9 cellular contexts compared by ENCODE assay signal in the genomic region with DNA sequence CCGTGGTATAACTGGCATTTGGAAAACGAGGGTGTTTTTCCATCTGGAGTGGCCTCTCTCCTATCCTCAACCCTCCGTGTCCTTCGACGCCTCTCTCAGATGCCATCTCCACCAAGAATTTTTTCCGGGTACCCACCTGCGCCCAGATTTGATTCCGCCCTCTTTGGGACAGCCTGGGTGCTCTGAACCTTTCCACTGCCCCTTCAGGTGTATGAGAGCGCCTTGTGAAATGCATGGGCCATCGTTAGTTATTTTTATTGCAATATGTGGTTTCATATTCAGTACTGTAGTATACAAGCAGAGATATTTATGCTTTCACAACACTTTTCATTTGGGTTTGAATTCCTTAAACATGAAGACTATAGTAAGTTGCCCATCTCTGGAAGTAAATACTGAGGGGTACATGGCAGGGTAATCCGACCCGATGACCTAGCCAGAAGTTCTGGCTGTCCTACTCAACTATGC.
A peak's percentile ranks its signal among the peaks of the same experiment; 100 is the strongest.
DNase-seq lines count a peak whose midpoint lies in the region; ATAC-seq and TF ChIP-seq lines count a peak whose summit lies in the region.
"Had no signal": no experiment of that assay in that cellular context is flagged by ENCODE, and none has a peak within 500 bp of the region (broad histone marks: within the 10 kb centered on the region; RNA-seq: fewer than 3 reads in every experiment).

No MANE protein-coding gene starts in this region.

- ATAC-seq in central memory CD8-positive, alpha-beta T cell (replicated peaks; ENCODE audit: extremely low read depth, poor library complexity, severe bottlenecking) = no peak
- ATAC-seq in GM21515 (IDR thresholded peaks at IDR 0.05; ENCODE audit: unreplicated experiment) (no peak), GM21717 (IDR thresholded peaks at IDR 0.05; ENCODE audit: unreplicated experiment) (no peak)

- no peak overlapping the region for H3K27ac Mint-ChIP-seq in central memory CD8-positive, alpha-beta T cell (ENCODE audit: low read depth)

- H3K4me1 Mint-ChIP-seq in central memory CD8-positive, alpha-beta T cell = peaks cover 14% of the 10 kb centered on the region

- H3K9me3 ChIP-seq in left ventricle myocardium inferior (replicated peaks) = no peaks in the 10 kb centered on the region
- no peaks in the 10 kb centered on the region for H3K9me3 ChIP-seq in mononuclear cell (ENCODE audit: low read depth, low read length)
- H3K9me3 ChIP-seq in vagina = no peaks in the 10 kb centered on the region

- H3K27me3 ChIP-seq in left ventricle myocardium inferior (ENCODE audit: low read depth) = peaks cover 98% of the 10 kb centered on the region
- peaks cover 80% of the 10 kb centered on the region for H3K27me3 ChIP-seq in mononuclear cell (ENCODE audit: insufficient read depth, low read length)
- H3K27me3 ChIP-seq in vagina = peaks cover 6% of the 10 kb centered on the region

- TF ChIP-seq CTCF in left ventricle myocardium inferior (IDR thresholded peaks at IDR 0.05; ENCODE audit: borderline replicate concordance) (no peak), vagina (IDR thresholded peaks at IDR 0.05) (no peak)

- no peak for TF ChIP-seq POLR2A in vagina (IDR thresholded peaks at IDR 0.05)

- H3K36me3 ChIP-seq in left ventricle myocardium inferior = no peaks in the 10 kb centered on the region
- H3K36me3 ChIP-seq in vagina = no peaks in the 10 kb centered on the region

- H3K27me3 Mint-ChIP-seq in central memory CD8-positive, alpha-beta T cell = peaks cover 61% of the 10 kb centered on the region

- peak overlapping the region; percentile 81 for H3K4me3 Mint-ChIP-seq in central memory CD8-positive, alpha-beta T cell

- H3K27ac ChIP-seq in left ventricle myocardium inferior (replicated peaks) = no peak overlapping the region
- no peak overlapping the region for H3K27ac ChIP-seq in vagina

- DNase-seq in left ventricle myocardium inferior (no peak), cardiac septum (ENCODE audit: low spot score) (no peak), vagina (ENCODE audit: extremely low spot score in 2 of 2) (no peak), posterior vena cava (ENCODE audit: low spot score) (no peak)
- DNase-seq in central memory CD8-positive, alpha-beta T cell (ENCODE audit: low spot score in 2 of 2) = no peak
- DNase-seq: Karpas-422 had no signal

- H3K4me3 ChIP-seq in left ventricle myocardium inferior (peak overlapping the region; percentile 65), mononuclear cell (ENCODE audit: low read length) (peak overlapping the region; percentile 9), vagina (peak overlapping the region; percentile 64 to 70)

- H3K9me3 Mint-ChIP-seq in central memory CD8-positive, alpha-beta T cell = no peaks in the 10 kb centered on the region

- H3K36me3 Mint-ChIP-seq in central memory CD8-positive, alpha-beta T cell (ENCODE audit: insufficient read depth) = no peaks in the 10 kb centered on the region

- H3K4me1 ChIP-seq in left ventricle myocardium inferior = peaks cover 18% of the 10 kb centered on the region
- peaks cover 12% of the 10 kb centered on the region for H3K4me1 ChIP-seq in mononuclear cell (ENCODE audit: insufficient read depth, low read length)
- peaks cover 6% of the 10 kb centered on the region for H3K4me1 ChIP-seq in vagina

- intact Hi-C loops in left ventricle myocardium inferior (cut with micrococcal nuclease) = no loop called here
- intact Hi-C loops in cardiac septum (cut with DNase I) = no loop called here
- intact Hi-C loops in vagina (cut with DNase I) = no loop called here
- intact Hi-C loops in posterior vena cava (cut with DNase I) = no loop called here

Comparison
In these comparisons a context has a peak if more than half of its experiments do, and no peak if none do; other contexts are left out.
1. H3K4me3 ChIP-seq: peak in every context shown above with its lines; median percentile 67 in vagina; 65 in left ventricle myocardium inferior; 9 in mononuclear cell.